1 cellular context compared by ENCODE assay signal in the genomic region with DNA sequence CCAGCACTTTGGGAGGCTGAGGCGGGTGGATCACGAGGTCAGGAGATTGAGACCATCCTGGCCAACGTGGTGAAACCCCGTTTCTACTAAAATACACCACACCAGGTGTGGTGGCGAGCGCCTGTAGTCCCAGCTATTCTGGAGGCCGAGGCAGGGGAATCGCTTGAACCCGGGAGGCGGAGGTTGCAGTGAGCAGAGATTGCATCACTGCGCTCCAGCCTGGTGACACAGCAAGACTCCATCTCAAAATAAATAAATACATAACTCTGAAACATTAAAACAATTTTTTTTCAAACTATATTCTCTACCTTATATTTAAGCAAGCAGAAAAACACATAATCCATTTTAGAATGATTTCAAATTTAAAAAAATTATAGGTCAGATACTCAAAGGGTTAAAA.
DNase-seq lines count a peak whose midpoint lies in the region; ATAC-seq, FAIRE-seq and TF ChIP-seq lines count a peak whose summit lies in the region.
"Not testable (repeated sequence)": the region's sequence is repeated elsewhere in the genome, so short reads cannot be mapped to it uniquely, and the experiment has no call there.

No MANE protein-coding gene starts in this region.

- not testable (repeated sequence) for TF ChIP-seq EP300 in K562 (IDR thresholded peaks at IDR 0.05; ENCODE audit: low read length)

- H3K9me3 ChIP-seq in K562 (replicated peaks; ENCODE audit: control insufficient read depth, insufficient read depth, low read depth, low read length), result not testable (repeated sequence)

- TF ChIP-seq CTCF in K562 (IDR thresholded peaks at IDR 0.05 in 2 of 3, conservative IDR thresholded peaks at IDR 0.05 in 1 of 3; ENCODE audit: insufficient read depth in 2 of 3, low read depth in 1 of 3, low read length in 3 of 3), result not testable (repeated sequence)

- POLR2A ChIA-PET in K562 (lab: Yijun Ruan, JAX), result interaction anchor here (1.2 kb wide), 1 partner anchor 9 kb away, joined by 4 read pairs; no protein-coding TSS in a partner anchor

- WGBS in K562 (ENCODE audit: insufficient coverage, low coverage, missing lambda C conversion rate), result 3% methylated on average over 11 of the region's 11 CpGs

- not testable (repeated sequence) for DNase-seq in K562 (ENCODE audit: extremely low read depth in 1 of 4, low spot score in 3 of 4)

- not testable (repeated sequence) for FAIRE-seq in K562 (lab: Jason Lieb, UNC)

- not testable (repeated sequence) for H3K27ac ChIP-seq in K562 (ENCODE audit: extremely low read depth, low read depth, low read length)

- BruUV-seq in K562 (replicated peaks; lab: Mats Ljungman, UMichigan), result not testable (repeated sequence)

- H3K4me3 ChIP-seq in K562, result not testable (repeated sequence)

- H2AFZ ChIP-seq in K562 (ENCODE audit: low read depth, low read length), result not testable (repeated sequence)

- H4K20me1 ChIP-seq in K562 (replicated peaks; ENCODE audit: control insufficient read depth, insufficient read depth, low read length), result not testable (repeated sequence)

- H3K9ac ChIP-seq in K562 (ENCODE audit: insufficient read depth in 1 of 2, low read depth in 2 of 2, low read length in 2 of 2), result not testable (repeated sequence)

- CTCF ChIA-PET in K562 (lab: Yijun Ruan, JAX; ENCODE audit: low intra/inter-chr PET ratio), result not testable (repeated sequence)

- H3K36me3 ChIP-seq in K562 (ENCODE audit: control insufficient read depth, insufficient read depth, low read length), result not testable (repeated sequence)

- TF ChIP-seq RAD21 in K562 (CRISPR knock-in tag; conservative IDR thresholded peaks at IDR 0.05 in 1 of 2, IDR thresholded peaks at IDR 0.05 in 1 of 2), result not testable (repeated sequence)

- peaks cover 0 to 13% of the 10 kb centered on the region in 2 experiments; a peak in 3 of 5 replicates for H3K27me3 ChIP-seq in K562 (ENCODE audit: control insufficient read depth in 2 of 2, insufficient read depth in 2 of 2, low read length in 2 of 2)

- ATAC-seq in K562, result not testable (repeated sequence)

- intact Hi-C loops in K562 (cut with micrococcal nuclease), result not testable (repeated sequence)

- H3K4me2 ChIP-seq in K562 (ENCODE audit: insufficient read depth, low read length), result not testable (repeated sequence)

- H3K9me1 ChIP-seq in K562 (ENCODE audit: control insufficient read depth, insufficient read depth, low read length), result not testable (repeated sequence)

- not testable (repeated sequence) for H3K4me1 ChIP-seq in K562 (replicated peaks in 1 of 2; ENCODE audit: control insufficient read depth in 2 of 2, insufficient read depth in 2 of 2, low read length in 2 of 2)

- in situ Hi-C loops in K562 (cut with MboI), result loop anchor here (25.0 kb wide), 1 partner anchor 409 kb away; no protein-coding TSS in a partner anchor

- H3K79me2 ChIP-seq in K562 (ENCODE audit: control insufficient read depth, insufficient read depth, low read length), result not testable (repeated sequence)

- not testable (repeated sequence) for TF ChIP-seq POLR2A in K562 (conservative IDR thresholded peaks at IDR 0.05)

TF ChIP-seq in K562, 482 proteins besides CTCF, POLR2A, EP300 and RAD21:
- TF ChIP-seq CEBPB (tag; IDR thresholded peaks at IDR 0.05) (peak; percentile 68), CEBPG (CRISPR knock-in tag; IDR thresholded peaks at IDR 0.05) (peak; percentile 61), CEBPG (tag; conservative IDR thresholded peaks at IDR 0.05 in 1 of 2, IDR thresholded peaks at IDR 0.05 in 1 of 2) (peak; percentile 78 to 79), ZNF507 (tag; conservative IDR thresholded peaks at IDR 0.05) (0 out of 2 replicates have a peak, but pooled peaks have one; percentile 10)
- TF ChIP-seq, protein P1, sequence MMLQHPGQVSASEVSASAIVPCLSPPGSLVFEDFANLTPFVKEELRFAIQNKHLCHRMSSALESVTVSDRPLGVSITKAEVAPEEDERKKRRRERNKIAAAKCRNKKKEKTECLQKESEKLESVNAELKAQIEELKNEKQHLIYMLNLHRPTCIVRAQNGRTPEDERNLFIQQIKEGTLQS (IDR thresholded peaks at IDR 0.05), result peak; percentile 81
- TF ChIP-seq, protein P1 (CRISPR knock-in tag; conservative IDR thresholded peaks at IDR 0.05), result not testable (repeated sequence)
